Comparison of ENCODE assay signal across 32 cellular contexts in the genomic region with DNA sequence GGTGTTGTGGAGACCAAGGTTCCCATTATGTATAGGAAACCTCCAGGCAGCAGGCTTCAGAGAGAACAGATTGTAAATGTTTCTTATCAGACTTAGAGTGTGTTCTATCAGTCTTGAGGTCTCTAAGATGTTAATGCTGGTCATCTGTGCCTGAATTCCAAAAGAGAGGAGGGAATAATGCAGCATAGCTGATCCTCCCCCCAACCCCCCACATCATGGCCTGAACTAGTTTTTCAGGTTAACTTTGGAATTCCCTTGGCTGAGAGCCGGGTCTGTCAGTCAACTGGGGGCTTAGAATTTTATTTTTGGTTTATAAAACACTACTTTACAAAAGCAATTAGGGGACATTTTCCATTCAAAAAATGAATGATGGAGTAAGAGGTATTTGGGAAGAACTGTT.
"Had no signal": no experiment of that assay in that cellular context is flagged by ENCODE, and none has a peak within 500 bp of the region (broad histone marks: within the 10 kb centered on the region; RNA-seq: fewer than 3 reads in every experiment).

No MANE protein-coding gene starts in this region.

- H3K4me1 ChIP-seq: Peyer's patch had no signal

- H3K4me3 ChIP-seq: Peyer's patch had no signal

- DNase-seq: activated CD4-positive, alpha-beta memory T cell treated with anti-CD3 and anti-CD28 coated beads, Interleukin-2, amount 10 ng/mL, durations not matched to agents 7 days and 5 days; activated CD4-positive, alpha-beta T cell treated with anti-CD3 and anti-CD28 coated beads for 1 hour; activated CD4-positive, alpha-beta T cell treated with anti-CD3 and anti-CD28 coated beads for 48 hours; activated CD4-positive, CD25-positive, alpha-beta regulatory T cell; activated CD8-positive, alpha-beta memory T cell treated with anti-CD3 and anti-CD28 coated beads for 24 hours; activated CD8-positive, alpha-beta memory T cell treated with anti-CD3 and anti-CD28 coated beads, Interleukin-2, amount 10 ng/mL, durations not matched to agents 7 days and 5 days; activated CD8-positive, alpha-beta memory T cell treated with anti-CD3 and anti-CD28 coated beads, Interleukin-2, amount 50 U/mL, for 48 hours; activated effector memory CD4-positive, alpha-beta T cell treated with Interleukin-2 at 50 U/mL for 16 hours; activated naive CD4-positive, alpha-beta T cell treated with anti-CD3 and anti-CD28 coated beads, Interleukin-2, amount 10 ng/mL, durations not matched to agents 7 days and 5 days; activated naive CD8-positive, alpha-beta T cell treated with anti-CD3 and anti-CD28 coated beads, Interleukin-2, amount 50 U/mL, for 24 hours; activated T-cell treated with anti-CD3 and anti-CD28 coated beads, Interleukin-2, amount 50 U/mL, for 48 hours; anterior cingulate cortex; brain microvascular endothelial cell; Karpas-422; KBM-7; NCI-H1105; NCI-H1417 treated with DMSO at 0.1 percent for 48 hours; NCI-H187 treated with DMSO at 0.1 percent for 48 hours; NCI-H2081; NCI-H226; NCI-H510A; NCI-H526; NCI-H748 treated with DMSO at 0.1 percent for 48 hours; NK-92 treated with Interleukin-12 subunit alpha and Interleukin-12 subunit beta, amount 100 ng/mL, for 24 hours; PC-3; Peyer's patch; RPMI8226; SIG-M5; T-cell; T-helper 17 cell had no signal

- H3K36me3 ChIP-seq: brain microvascular endothelial cell, Peyer's patch had no signal

- H3K9me3 ChIP-seq: Peyer's patch had no signal

- H3K27me3 ChIP-seq: brain microvascular endothelial cell, Peyer's patch had no signal

- ATAC-seq: activated CD8-positive, alpha-beta memory T cell treated with anti-CD3 and anti-CD28 coated beads, Interleukin-2, amount 10 ng/mL, durations not matched to agents 7 days and 5 days; activated naive CD8-positive, alpha-beta T cell treated with anti-CD3 and anti-CD28 coated beads, Interleukin-2, amount 50 U/mL, for 24 hours; PC-3; SK-N-SH treated with all-trans-retinoic acid at 6 μM for 48 hours; T-cell; T-helper 17 cell had no signal

- H3K27ac ChIP-seq: brain microvascular endothelial cell, Peyer's patch, VCaP had no signal
